In the genomic region with DNA sequence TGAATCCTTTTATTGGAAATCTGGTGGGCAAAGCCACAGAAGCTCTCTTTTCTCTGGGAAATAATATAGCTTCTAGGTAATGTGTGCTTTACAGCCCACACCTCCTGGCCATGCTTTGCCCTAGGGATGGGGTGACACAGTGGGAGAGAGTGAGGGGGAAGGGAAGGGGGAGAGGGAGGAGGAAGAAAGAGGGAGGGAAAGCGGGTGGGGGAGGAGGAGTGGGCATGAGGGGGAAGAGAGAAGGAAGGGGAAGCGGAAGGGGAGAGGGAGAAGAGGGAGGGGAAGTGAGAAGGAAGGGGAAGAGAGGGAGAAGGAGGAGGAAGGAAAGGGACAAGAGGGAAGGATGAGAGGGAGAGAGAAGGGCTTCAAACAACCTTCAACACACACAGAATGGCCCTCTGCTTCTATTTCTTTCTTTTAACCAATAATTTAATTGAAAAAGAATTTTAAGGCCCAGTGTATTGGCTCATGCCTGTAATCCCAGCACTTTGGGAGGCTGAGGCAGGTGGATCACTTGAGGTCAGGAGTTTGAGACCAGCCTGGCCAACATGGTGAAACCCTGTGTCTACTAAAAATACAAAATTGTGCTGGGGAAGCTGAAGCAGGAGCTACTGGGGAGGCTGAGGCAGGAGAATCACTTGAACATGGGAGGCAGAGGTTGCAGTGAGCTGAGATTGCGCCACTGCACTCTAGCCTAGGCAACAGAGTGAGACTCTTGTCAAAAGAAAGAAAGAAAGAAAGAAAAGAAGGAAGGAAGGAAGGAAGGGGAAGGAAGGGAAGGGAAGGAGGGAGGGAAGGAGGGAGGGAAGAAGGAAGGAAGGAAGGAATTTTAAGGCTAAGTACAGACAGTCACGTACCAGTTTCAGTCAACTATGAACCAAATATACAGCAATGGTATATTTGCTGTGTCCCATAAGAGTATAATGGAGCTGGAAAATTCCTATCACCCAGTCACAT, we compare ENCODE assay signal across 1 cellular context.
TF ChIP-seq lines count a peak whose summit lies in the region.

No MANE protein-coding gene starts in this region.

TF ChIP-seq in SK-N-SH, 30 proteins besides CTCF, POLR2A, EP300 and RAD21 (continued from another document):
- TF ChIP-seq, protein P1, sequence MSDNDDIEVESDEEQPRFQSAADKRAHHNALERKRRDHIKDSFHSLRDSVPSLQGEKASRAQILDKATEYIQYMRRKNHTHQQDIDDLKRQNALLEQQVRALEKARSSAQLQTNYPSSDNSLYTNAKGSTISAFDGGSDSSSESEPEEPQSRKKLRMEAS (IDR thresholded peaks at IDR 0.05; ENCODE audit: low read depth), result no peak
- TF ChIP-seq, protein P2, sequence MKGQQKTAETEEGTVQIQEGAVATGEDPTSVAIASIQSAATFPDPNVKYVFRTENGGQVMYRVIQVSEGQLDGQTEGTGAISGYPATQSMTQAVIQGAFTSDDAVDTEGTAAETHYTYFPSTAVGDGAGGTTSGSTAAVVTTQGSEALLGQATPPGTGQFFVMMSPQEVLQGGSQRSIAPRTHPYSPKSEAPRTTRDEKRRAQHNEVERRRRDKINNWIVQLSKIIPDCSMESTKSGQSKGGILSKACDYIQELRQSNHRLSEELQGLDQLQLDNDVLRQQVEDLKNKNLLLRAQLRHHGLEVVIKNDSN (IDR thresholded peaks at IDR 0.05; ENCODE audit: borderline replicate concordance, low read depth), result no peak
- TF ChIP-seq, protein P3, sequence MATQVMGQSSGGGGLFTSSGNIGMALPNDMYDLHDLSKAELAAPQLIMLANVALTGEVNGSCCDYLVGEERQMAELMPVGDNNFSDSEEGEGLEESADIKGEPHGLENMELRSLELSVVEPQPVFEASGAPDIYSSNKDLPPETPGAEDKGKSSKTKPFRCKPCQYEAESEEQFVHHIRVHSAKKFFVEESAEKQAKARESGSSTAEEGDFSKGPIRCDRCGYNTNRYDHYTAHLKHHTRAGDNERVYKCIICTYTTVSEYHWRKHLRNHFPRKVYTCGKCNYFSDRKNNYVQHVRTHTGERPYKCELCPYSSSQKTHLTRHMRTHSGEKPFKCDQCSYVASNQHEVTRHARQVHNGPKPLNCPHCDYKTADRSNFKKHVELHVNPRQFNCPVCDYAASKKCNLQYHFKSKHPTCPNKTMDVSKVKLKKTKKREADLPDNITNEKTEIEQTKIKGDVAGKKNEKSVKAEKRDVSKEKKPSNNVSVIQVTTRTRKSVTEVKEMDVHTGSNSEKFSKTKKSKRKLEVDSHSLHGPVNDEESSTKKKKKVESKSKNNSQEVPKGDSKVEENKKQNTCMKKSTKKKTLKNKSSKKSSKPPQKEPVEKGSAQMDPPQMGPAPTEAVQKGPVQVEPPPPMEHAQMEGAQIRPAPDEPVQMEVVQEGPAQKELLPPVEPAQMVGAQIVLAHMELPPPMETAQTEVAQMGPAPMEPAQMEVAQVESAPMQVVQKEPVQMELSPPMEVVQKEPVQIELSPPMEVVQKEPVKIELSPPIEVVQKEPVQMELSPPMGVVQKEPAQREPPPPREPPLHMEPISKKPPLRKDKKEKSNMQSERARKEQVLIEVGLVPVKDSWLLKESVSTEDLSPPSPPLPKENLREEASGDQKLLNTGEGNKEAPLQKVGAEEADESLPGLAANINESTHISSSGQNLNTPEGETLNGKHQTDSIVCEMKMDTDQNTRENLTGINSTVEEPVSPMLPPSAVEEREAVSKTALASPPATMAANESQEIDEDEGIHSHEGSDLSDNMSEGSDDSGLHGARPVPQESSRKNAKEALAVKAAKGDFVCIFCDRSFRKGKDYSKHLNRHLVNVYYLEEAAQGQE (IDR thresholded peaks at IDR 0.05; ENCODE audit: low read depth, low read length), result no peak
- TF ChIP-seq YY1 (IDR thresholded peaks at IDR 0.05; ENCODE audit: low read depth) (no peak), TEAD4 (IDR thresholded peaks at IDR 0.05; ENCODE audit: borderline replicate concordance, insufficient read depth) (no peak), JUND (IDR thresholded peaks at IDR 0.05) (no peak), GATA2 (CRISPR knock-in tag; IDR thresholded peaks at IDR 0.05) (no peak), TCF12 (IDR thresholded peaks at IDR 0.05) (no peak), MEF2A (IDR thresholded peaks at IDR 0.05; ENCODE audit: borderline replicate concordance, low read depth) (no peak)
- TF ChIP-seq, protein P4, sequence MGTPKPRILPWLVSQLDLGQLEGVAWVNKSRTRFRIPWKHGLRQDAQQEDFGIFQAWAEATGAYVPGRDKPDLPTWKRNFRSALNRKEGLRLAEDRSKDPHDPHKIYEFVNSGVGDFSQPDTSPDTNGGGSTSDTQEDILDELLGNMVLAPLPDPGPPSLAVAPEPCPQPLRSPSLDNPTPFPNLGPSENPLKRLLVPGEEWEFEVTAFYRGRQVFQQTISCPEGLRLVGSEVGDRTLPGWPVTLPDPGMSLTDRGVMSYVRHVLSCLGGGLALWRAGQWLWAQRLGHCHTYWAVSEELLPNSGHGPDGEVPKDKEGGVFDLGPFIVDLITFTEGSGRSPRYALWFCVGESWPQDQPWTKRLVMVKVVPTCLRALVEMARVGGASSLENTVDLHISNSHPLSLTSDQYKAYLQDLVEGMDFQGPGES (IDR thresholded peaks at IDR 0.05; ENCODE audit: low read depth, low read length), result no peak
- TF ChIP-seq, protein P5, sequence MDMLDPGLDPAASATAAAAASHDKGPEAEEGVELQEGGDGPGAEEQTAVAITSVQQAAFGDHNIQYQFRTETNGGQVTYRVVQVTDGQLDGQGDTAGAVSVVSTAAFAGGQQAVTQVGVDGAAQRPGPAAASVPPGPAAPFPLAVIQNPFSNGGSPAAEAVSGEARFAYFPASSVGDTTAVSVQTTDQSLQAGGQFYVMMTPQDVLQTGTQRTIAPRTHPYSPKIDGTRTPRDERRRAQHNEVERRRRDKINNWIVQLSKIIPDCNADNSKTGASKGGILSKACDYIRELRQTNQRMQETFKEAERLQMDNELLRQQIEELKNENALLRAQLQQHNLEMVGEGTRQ (IDR thresholded peaks at IDR 0.05; ENCODE audit: borderline replicate concordance, low read depth, low read length), result no peak
